8 cellular contexts compared by ENCODE assay signal in the genomic region with DNA sequence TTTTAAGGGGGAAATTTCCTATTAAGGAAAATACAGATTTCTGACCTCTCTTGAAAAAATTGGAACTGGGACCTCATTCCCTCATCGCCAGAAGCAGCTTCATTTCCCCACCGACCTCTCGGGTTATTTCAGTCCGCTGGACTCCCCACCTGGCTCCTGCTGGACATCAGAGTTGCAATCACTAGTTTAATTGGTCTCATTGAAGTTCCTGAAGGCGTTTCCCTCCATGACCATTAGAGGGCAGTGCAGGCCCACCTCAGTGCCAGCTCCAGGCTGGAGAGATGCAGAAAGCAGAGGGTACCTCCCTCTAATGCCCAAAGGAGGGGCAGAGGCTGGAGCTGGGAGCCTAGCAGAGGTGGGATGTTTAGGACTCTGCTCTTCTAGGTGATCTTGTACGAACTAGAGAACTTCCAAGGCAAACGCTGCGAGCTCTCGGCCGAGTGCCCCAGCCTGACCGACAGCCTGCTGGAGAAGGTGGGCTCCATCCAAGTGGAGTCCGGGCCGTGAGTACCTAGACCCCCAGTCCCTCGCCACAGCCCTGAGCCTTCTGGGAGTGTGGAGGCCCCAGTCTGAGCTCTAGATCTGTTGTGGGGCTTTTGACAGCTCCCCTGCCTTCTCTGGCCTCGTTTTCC. TPM values are rescaled to one million over a fixed set of nuclear protein-coding genes. Genes with fewer than 3 reads are reported as not detected.
DNase-seq lines count a peak whose midpoint lies in the region; ATAC-seq and TF ChIP-seq lines count a peak whose summit lies in the region.

No MANE protein-coding gene starts in this region.

- CTCF ChIA-PET in PC-3 (lab: Charles Lee), result interaction anchor here (0.5 kb wide), 1 partner anchor 1158 kb away, joined by 3 read pairs; no protein-coding TSS in a partner anchor

- H3K9ac ChIP-seq in PC-3 (ENCODE audit: low read length), result no peak overlapping the region

- no peaks in the 10 kb centered on the region for H3K27me3 ChIP-seq in PC-3 (ENCODE audit: low read length)
- H3K27me3 ChIP-seq in neutrophil, result no peaks in the 10 kb centered on the region
- H3K27me3 ChIP-seq in upper lobe of left lung, result no peaks in the 10 kb centered on the region

- H3K4me2 ChIP-seq in PC-3 (ENCODE audit: low read length), result no peak overlapping the region

- H3F3A ChIP-seq in PC-3 (ENCODE audit: low read length, unreplicated experiment), result no peaks in the 10 kb centered on the region

- H3K4me3 ChIP-seq in PC-3 (ENCODE audit: low read length) (no peak overlapping the region), neutrophil (ENCODE audit: low read depth in 1 of 2, low read length in 1 of 2) (no peak overlapping the region), upper lobe of left lung (no peak overlapping the region)

- H3K4me3 Mint-ChIP-seq in CD14-positive monocyte, result no peak overlapping the region

- ATAC-seq in PC-3 (peak; percentile 64), upper lobe of left lung (ENCODE audit: low FRiP score in 2 of 2) (peak; percentile 57 to 68), HG02981 (IDR thresholded peaks at IDR 0.05; ENCODE audit: unreplicated experiment) (no peak)

- H3K27ac ChIP-seq in PC-3 (ENCODE audit: low read length) (no peak overlapping the region), neutrophil (no peak overlapping the region), upper lobe of left lung (no peak overlapping the region)

- H3K36me3 ChIP-seq in PC-3 (ENCODE audit: low read depth, low read length) (no peaks in the 10 kb centered on the region), neutrophil (no peaks in the 10 kb centered on the region), upper lobe of left lung (peaks cover 0 to 13% (median 1%) of the 10 kb centered on the region in 4 donors)

- H3K9me3 Mint-ChIP-seq in CD14-positive monocyte, result peaks cover 0 to 2% (median 0%) of the 10 kb centered on the region in 7 donors

- no peak overlapping the region for H2AFZ ChIP-seq in PC-3 (ENCODE audit: low read length)

- no peaks in the 10 kb centered on the region for H3K79me2 ChIP-seq in PC-3 (ENCODE audit: low read length)

- TF ChIP-seq CTCF in CD14-positive monocyte (IDR thresholded peaks at IDR 0.05) (peak; percentile 92), PC-3 (conservative IDR thresholded peaks at IDR 0.05; ENCODE audit: low read depth, low read length) (peak; percentile 80), neutrophil (IDR thresholded peaks at IDR 0.05) (peak; percentile 33), upper lobe of left lung (IDR thresholded peaks at IDR 0.05) (peak; percentile 52 to 75 (median 66))

- H3K9me2 ChIP-seq in PC-3 (replicated peaks; ENCODE audit: low read length), result no peaks in the 10 kb centered on the region

- H3K9me3 ChIP-seq in PC-3 (ENCODE audit: low read length) (no peaks in the 10 kb centered on the region), neutrophil (no peaks in the 10 kb centered on the region), upper lobe of left lung (no peaks in the 10 kb centered on the region)

- H3K36me3 Mint-ChIP-seq in CD14-positive monocyte, result no peaks in the 10 kb centered on the region

- no peak overlapping the region for H3K27ac Mint-ChIP-seq in CD14-positive monocyte

- no peak for TF ChIP-seq EP300 in upper lobe of left lung (IDR thresholded peaks at IDR 0.05)

- intact Hi-C loops in CD14-positive monocyte (cut with micrococcal nuclease) (no loop called here), PC-3 (cut with micrococcal nuclease) (no loop called here)

- H4K20me1 ChIP-seq in PC-3 (ENCODE audit: low read length), result no peaks in the 10 kb centered on the region

- H3K4me1 ChIP-seq in PC-3 (ENCODE audit: insufficient read depth, low read length), result no peaks in the 10 kb centered on the region
- no peaks in the 10 kb centered on the region for H3K4me1 ChIP-seq in neutrophil (ENCODE audit: control insufficient read depth in 1 of 2, insufficient read depth in 1 of 2, low read depth in 1 of 2, low read length in 1 of 2)
- no peaks in the 10 kb centered on the region for H3K4me1 ChIP-seq in upper lobe of left lung

- WGBS in upper lobe of left lung, 2 donors, result 34 to 61% methylated on average over 5 to 15 of the region's 15 CpGs

- no TSS peak for BruUV-seq in PC-3 (replicated peaks; lab: Mats Ljungman, UMichigan)

- no peaks in the 10 kb centered on the region for H3K4me1 Mint-ChIP-seq in CD14-positive monocyte

- POLR2A ChIA-PET in PC-3 (lab: Charles Lee; ENCODE audit: unreplicated experiment), result no interaction called here

- no peak for TF ChIP-seq POLR2A in upper lobe of left lung (IDR thresholded peaks at IDR 0.05)

- H3K27me3 Mint-ChIP-seq in CD14-positive monocyte (ENCODE audit: low read depth in 3 of 3), result peaks cover 0 to 7% (median 2%) of the 10 kb centered on the region in 3 donors

- DNase-seq in CD14-positive monocyte (ENCODE audit: low spot score) (no peak), HS-5 (ENCODE audit: low read depth) (peak; percentile 14), PC-3 (peak; percentile 67), fibroblast of the conjunctiva (ENCODE audit: low read depth) (peak; percentile 23), upper lobe of left lung (peak in 1 of 2 donors; percentile 31)
- DNase-seq in activated T-cell treated with anti-CD3 and anti-CD28 coated beads, Interleukin-2, amount 50 U/mL, for 48 hours, result peak; percentile 76

RNA-seq across cellular contexts. Expression of a gene that starts 2.7 kb away (rescaled TPM):
- not detected for polyA plus RNA-seq in CD14-positive monocyte
- total RNA-seq in PC-3 (2014; rRNA removed) (1.2 TPM in 1 of 2 replicates, not detected in the other), upper lobe of left lung (under 1 TPM in 2 of 6 donors, not detected in 4; 0.26 to 0.61 TPM)

RNA-seq across cellular contexts. Expression of a gene that starts 17.0 kb away (rescaled TPM):
- polyA plus RNA-seq in CD14-positive monocyte, result not detected
- total RNA-seq in PC-3 (2014; rRNA removed) (not detected in 2 replicates), upper lobe of left lung (under 1 TPM in 1 of 6 donors, not detected in 5; 0.30 TPM)

Comparison
In these comparisons a context has a peak if more than half of its experiments do, and no peak if none do; other contexts are left out.
1. CTCF ChIP-seq: peak in every context shown above with its lines; median percentile 92 in CD14-positive monocyte; 80 in PC-3; 66 in upper lobe of left lung; 33 in neutrophil.